ENCODE assay signal across 1 cellular context in the genomic region with DNA sequence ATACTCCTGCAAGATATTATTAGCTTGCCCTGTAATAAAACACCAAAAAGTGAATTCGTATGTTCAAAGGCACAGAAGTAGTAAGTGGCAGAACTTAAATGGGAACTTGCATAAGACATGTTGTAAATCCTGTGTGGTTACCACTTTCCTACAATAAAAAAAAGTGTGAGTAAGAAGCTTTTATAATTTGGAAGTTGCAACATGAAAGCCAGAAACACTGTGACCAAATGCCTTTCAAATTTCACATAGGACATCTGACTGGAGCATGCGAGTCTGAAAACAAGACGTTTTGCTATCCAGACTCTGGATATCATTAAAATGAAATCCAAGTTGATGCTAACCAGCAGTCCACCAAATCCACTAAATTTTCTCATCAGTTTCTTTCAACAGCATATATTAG.
TF ChIP-seq lines count a peak whose summit lies in the region.

No MANE protein-coding gene starts in this region.

TF ChIP-seq in SK-N-SH, 30 proteins besides CTCF, POLR2A, EP300 and RAD21:
- TF ChIP-seq GABPA (IDR thresholded peaks at IDR 0.05; ENCODE audit: low read depth) = no peak
- TF ChIP-seq, protein P1, sequence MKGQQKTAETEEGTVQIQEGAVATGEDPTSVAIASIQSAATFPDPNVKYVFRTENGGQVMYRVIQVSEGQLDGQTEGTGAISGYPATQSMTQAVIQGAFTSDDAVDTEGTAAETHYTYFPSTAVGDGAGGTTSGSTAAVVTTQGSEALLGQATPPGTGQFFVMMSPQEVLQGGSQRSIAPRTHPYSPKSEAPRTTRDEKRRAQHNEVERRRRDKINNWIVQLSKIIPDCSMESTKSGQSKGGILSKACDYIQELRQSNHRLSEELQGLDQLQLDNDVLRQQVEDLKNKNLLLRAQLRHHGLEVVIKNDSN (IDR thresholded peaks at IDR 0.05; ENCODE audit: borderline replicate concordance, low read depth) = no peak
- TF ChIP-seq, protein P2, sequence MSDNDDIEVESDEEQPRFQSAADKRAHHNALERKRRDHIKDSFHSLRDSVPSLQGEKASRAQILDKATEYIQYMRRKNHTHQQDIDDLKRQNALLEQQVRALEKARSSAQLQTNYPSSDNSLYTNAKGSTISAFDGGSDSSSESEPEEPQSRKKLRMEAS (IDR thresholded peaks at IDR 0.05; ENCODE audit: low read depth) = no peak
- TF ChIP-seq, protein P3, sequence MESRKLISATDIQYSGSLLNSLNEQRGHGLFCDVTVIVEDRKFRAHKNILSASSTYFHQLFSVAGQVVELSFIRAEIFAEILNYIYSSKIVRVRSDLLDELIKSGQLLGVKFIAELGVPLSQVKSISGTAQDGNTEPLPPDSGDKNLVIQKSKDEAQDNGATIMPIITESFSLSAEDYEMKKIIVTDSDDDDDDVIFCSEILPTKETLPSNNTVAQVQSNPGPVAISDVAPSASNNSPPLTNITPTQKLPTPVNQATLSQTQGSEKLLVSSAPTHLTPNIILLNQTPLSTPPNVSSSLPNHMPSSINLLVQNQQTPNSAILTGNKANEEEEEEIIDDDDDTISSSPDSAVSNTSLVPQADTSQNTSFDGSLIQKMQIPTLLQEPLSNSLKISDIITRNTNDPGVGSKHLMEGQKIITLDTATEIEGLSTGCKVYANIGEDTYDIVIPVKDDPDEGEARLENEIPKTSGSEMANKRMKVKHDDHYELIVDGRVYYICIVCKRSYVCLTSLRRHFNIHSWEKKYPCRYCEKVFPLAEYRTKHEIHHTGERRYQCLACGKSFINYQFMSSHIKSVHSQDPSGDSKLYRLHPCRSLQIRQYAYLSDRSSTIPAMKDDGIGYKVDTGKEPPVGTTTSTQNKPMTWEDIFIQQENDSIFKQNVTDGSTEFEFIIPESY (IDR thresholded peaks at IDR 0.05; ENCODE audit: borderline replicate concordance, low read depth) = no peak
- TF ChIP-seq, protein P4, sequence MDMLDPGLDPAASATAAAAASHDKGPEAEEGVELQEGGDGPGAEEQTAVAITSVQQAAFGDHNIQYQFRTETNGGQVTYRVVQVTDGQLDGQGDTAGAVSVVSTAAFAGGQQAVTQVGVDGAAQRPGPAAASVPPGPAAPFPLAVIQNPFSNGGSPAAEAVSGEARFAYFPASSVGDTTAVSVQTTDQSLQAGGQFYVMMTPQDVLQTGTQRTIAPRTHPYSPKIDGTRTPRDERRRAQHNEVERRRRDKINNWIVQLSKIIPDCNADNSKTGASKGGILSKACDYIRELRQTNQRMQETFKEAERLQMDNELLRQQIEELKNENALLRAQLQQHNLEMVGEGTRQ (IDR thresholded peaks at IDR 0.05; ENCODE audit: borderline replicate concordance, low read depth, low read length) = no peak
- TF ChIP-seq, protein P5, sequence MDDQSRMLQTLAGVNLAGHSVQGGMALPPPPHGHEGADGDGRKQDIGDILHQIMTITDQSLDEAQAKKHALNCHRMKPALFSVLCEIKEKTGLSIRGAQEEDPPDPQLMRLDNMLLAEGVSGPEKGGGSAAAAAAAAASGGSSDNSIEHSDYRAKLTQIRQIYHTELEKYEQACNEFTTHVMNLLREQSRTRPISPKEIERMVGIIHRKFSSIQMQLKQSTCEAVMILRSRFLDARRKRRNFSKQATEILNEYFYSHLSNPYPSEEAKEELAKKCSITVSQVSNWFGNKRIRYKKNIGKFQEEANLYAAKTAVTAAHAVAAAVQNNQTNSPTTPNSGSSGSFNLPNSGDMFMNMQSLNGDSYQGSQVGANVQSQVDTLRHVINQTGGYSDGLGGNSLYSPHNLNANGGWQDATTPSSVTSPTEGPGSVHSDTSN (IDR thresholded peaks at IDR 0.05) = no peak
- TF ChIP-seq MXI1 (IDR thresholded peaks at IDR 0.05; ENCODE audit: low read depth, low read length) = no peak
- TF ChIP-seq TCF12 (IDR thresholded peaks at IDR 0.05) = peak; percentile 42; the same call in 1 of the 2 replicates
